ENCODE assay signal across 8 cellular contexts in genomic region chr19:54448774-54449700, GRCh38. TPM values are rescaled to one million over a fixed set of nuclear protein-coding genes. Genes with fewer than 3 reads are reported as not detected.
DNase-seq lines count a peak whose midpoint lies in the region; ATAC-seq and TF ChIP-seq lines count a peak whose summit lies in the region.

TSS of gene LENG8 (plus strand) at chr19:54449199. CDS start at chr19:54451345, 2,146 bp downstream.

- H3K4me1 Mint-ChIP-seq in chondrocyte (ENCODE audit: low read depth): peaks cover 41% of the 10 kb centered on the region

- DNase-seq in AML-193 (lab: John Stamatoyannopoulos, UW) (peak; percentile 88 to 91), NCI-H510A treated with DMSO at 0.1 percent for 48 hours (lab: John Stamatoyannopoulos, UW) (peak; percentile 93), chondrocyte (ENCODE audit: low spot score) (peak; percentile 99), kidney tubule cell (ENCODE audit: low spot score) (peak; percentile 99)
- DNase-seq in activated CD4-positive, alpha-beta T cell treated with anti-CD3 and anti-CD28 coated beads for 24 hours (ENCODE audit: low read depth in 2 of 2): peak; percentile 94
- peak; percentile 86 to 95 (median 94) for DNase-seq in stimulated activated CD4-positive, alpha-beta T cell treated with anti-CD3 and anti-CD28 coated beads, Interleukin-1b, Interleukin-23, amount 100 ng/mL, for 24 hours (ENCODE audit: low read depth in 4 of 4, low spot score in 1 of 4)

- peak; percentile 83 for ATAC-seq in HG03439 (IDR thresholded peaks at IDR 0.05; ENCODE audit: unreplicated experiment)

- no peak for TF ChIP-seq CTCF in chondrocyte (IDR thresholded peaks at IDR 0.05)

- TF ChIP-seq POLR2A in GM19193 (IDR thresholded peaks at IDR 0.05; ENCODE audit: extremely low read depth, insufficient read depth, insufficient read length): peak; percentile 98

- peak within 1 kb of the TSS; percentile 100 for H3K4me3 Mint-ChIP-seq in chondrocyte (ENCODE audit: unreplicated experiment)

- peak within 1 kb of the TSS; percentile 100 for H3K27ac Mint-ChIP-seq in chondrocyte (ENCODE audit: unreplicated experiment)

- H3K9me3 Mint-ChIP-seq in chondrocyte (ENCODE audit: low read depth): no peaks in the 10 kb centered on the region

- peaks cover 21% of the 10 kb centered on the region for H3K36me3 Mint-ChIP-seq in chondrocyte (ENCODE audit: low read depth)

- H3K27me3 Mint-ChIP-seq in chondrocyte (ENCODE audit: low read depth): no peaks in the 10 kb centered on the region

RNA-seq across cellular contexts. Expression of gene LENG8, which starts in this region (rescaled TPM):
- 110 to 166 TPM (median 116 TPM) in 3 replicates for total RNA-seq in chondrocyte

Comparison
In these comparisons a context has a peak if more than half of its experiments do, and no peak if none do; other contexts are left out.
1. Peak in every context shown above with its lines: DNase-seq and ATAC-seq.